Comparison of ENCODE assay signal across 9 cellular contexts in genomic region chr20:19786311-19786710, GRCh38. TPM values are rescaled to one million over a fixed set of nuclear protein-coding genes. Genes with fewer than 3 reads are reported as not detected.
A peak's percentile ranks its signal among the peaks of the same experiment; 100 is the strongest.
DNase-seq lines count a peak whose midpoint lies in the region; ATAC-seq and TF ChIP-seq lines count a peak whose summit lies in the region.
"Had no signal": no experiment of that assay in that cellular context is flagged by ENCODE, and none has a peak within 500 bp of the region (broad histone marks: within the 10 kb centered on the region; RNA-seq: fewer than 3 reads in every experiment).

No MANE protein-coding gene starts in this region.

- H3K27ac Mint-ChIP-seq in Caco-2 (ENCODE audit: unreplicated experiment) = no peak overlapping the region
- peak overlapping the region; percentile 27 to 69 (median 61) for H3K27ac Mint-ChIP-seq in nephron
- no peak overlapping the region for H3K27ac Mint-ChIP-seq in CD8-positive, alpha-beta memory T cell

- H3K36me3 Mint-ChIP-seq in Caco-2 (ENCODE audit: insufficient read depth, unreplicated experiment) (no peaks in the 10 kb centered on the region), nephron (ENCODE audit: low read depth) (peaks cover 31% of the 10 kb centered on the region)
- H3K36me3 Mint-ChIP-seq in CD8-positive, alpha-beta memory T cell = no peaks in the 10 kb centered on the region

- peaks cover 22% of the 10 kb centered on the region for H3K9me3 Mint-ChIP-seq in Caco-2 (ENCODE audit: unreplicated experiment)
- H3K9me3 Mint-ChIP-seq in nephron = peaks cover 17% of the 10 kb centered on the region
- H3K9me3 Mint-ChIP-seq in CD8-positive, alpha-beta memory T cell = peaks cover 0 to 4% (median 2%) of the 10 kb centered on the region in 5 donors

- DNase-seq in Caco-2 (peak; percentile 26 to 70), NCI-H2196 treated with DMSO at 0.1 percent for 48 hours (lab: John Stamatoyannopoulos, UW; ENCODE audit: unreplicated experiment) (peak; percentile 76), dorsolateral prefrontal cortex (no peak), GM19238 (ENCODE audit: insufficient read length, low spot score) (no peak), NCI-H1436 (lab: John Stamatoyannopoulos, UW) (no peak)
- no peak for DNase-seq in CD8-positive, alpha-beta memory T cell

- BruUV-seq in Caco-2 (replicated peaks; lab: Mats Ljungman, UMichigan) = no TSS peak

- H3K36me3 ChIP-seq in Caco-2 (ENCODE audit: control insufficient read depth, insufficient read depth, low read length) = no peaks in the 10 kb centered on the region
- H3K36me3 ChIP-seq in CD8-positive, alpha-beta memory T cell (ENCODE audit: insufficient read depth, low read length) = no peaks in the 10 kb centered on the region
- H3K36me3 ChIP-seq: Peyer's patch had no signal

- ATAC-seq in HG02885 (IDR thresholded peaks at IDR 0.05; ENCODE audit: poor library complexity, unreplicated experiment) = no peak

- POLR2A ChIA-PET in Caco-2 (lab: Charles Lee) = interaction anchor here (0.6 kb wide), 1 partner anchor 11 kb away, joined by 3 read pairs; no protein-coding TSS in a partner anchor
- POLR2A ChIA-PET in CD8-positive, alpha-beta memory T cell (lab: Charles Lee) = no interaction called here

- H3K27me3 Mint-ChIP-seq in Caco-2 (ENCODE audit: insufficient read depth, unreplicated experiment) = no peaks in the 10 kb centered on the region
- no peaks in the 10 kb centered on the region for H3K27me3 Mint-ChIP-seq in nephron (ENCODE audit: low read depth)
- H3K27me3 Mint-ChIP-seq in CD8-positive, alpha-beta memory T cell = peaks cover 0 to 12% of the 10 kb centered on the region in 2 donors

- H3K9me3 ChIP-seq in Caco-2 = peaks cover 14% of the 10 kb centered on the region
- H3K9me3 ChIP-seq in CD8-positive, alpha-beta memory T cell (ENCODE audit: low read length) = no peaks in the 10 kb centered on the region
- H3K9me3 ChIP-seq: Peyer's patch had no signal

- CTCF ChIA-PET in Caco-2 (lab: Charles Lee) = interaction anchor here (1.0 to 1.5 kb wide), 2 partner anchors 10 to 17 kb away, joined by 3 to 4 read pairs; no protein-coding TSS in a partner anchor
- CTCF ChIA-PET in CD8-positive, alpha-beta memory T cell (lab: Charles Lee) = no interaction called here

- intact Hi-C loops in Caco-2 (cut with micrococcal nuclease; ENCODE audit: unreplicated experiment) = loop anchor here (5.0 kb wide), 1 partner anchor 231 kb away; the partner anchor contains the start of gene NAA20
- intact Hi-C loops in dorsolateral prefrontal cortex (cut with DNase I) = loop anchor here (5.0 to 10.0 kb wide), 3 partner anchors 92 to 191 kb away; no protein-coding TSS in a partner anchor

- peaks cover 16% of the 10 kb centered on the region for H3K4me1 Mint-ChIP-seq in Caco-2 (ENCODE audit: low read depth, unreplicated experiment)
- H3K4me1 Mint-ChIP-seq in nephron = peaks cover 43% of the 10 kb centered on the region
- peaks cover 0 to 1% (median 0%) of the 10 kb centered on the region in 3 donors for H3K4me1 Mint-ChIP-seq in CD8-positive, alpha-beta memory T cell

- no peaks in the 10 kb centered on the region for H3K27me3 ChIP-seq in Caco-2 (replicated peaks; ENCODE audit: control insufficient read depth, insufficient read depth, low read length)
- no peaks in the 10 kb centered on the region for H3K27me3 ChIP-seq in dorsolateral prefrontal cortex
- H3K27me3 ChIP-seq in CD8-positive, alpha-beta memory T cell (ENCODE audit: insufficient read depth, low read length, poor library complexity, severe bottlenecking) = no peaks in the 10 kb centered on the region
- H3K27me3 ChIP-seq: Peyer's patch had no signal

- TF ChIP-seq CTCF in Caco-2 (IDR thresholded peaks at IDR 0.05; ENCODE audit: insufficient read depth in 1 of 2, low read depth in 1 of 2, low read length in 1 of 2, severe bottlenecking in 1 of 2, unreplicated experiment in 1 of 2) (no peak), dorsolateral prefrontal cortex (IDR thresholded peaks at IDR 0.05 in 54 of 56, conservative IDR thresholded peaks at IDR 0.05 in 2 of 56; ENCODE audit: low read depth in 1 of 56, partially characterized antibody in 56 of 56) (no peak), nephron (IDR thresholded peaks at IDR 0.05; ENCODE audit: unreplicated experiment in 3 of 3) (no peak)

- H3K4me3 ChIP-seq in Caco-2 (ENCODE audit: low read depth, low read length) (no peak overlapping the region), dorsolateral prefrontal cortex (no peak overlapping the region)
- no peak overlapping the region for H3K4me3 ChIP-seq in CD8-positive, alpha-beta memory T cell (ENCODE audit: low read length)
- H3K4me3 ChIP-seq: Peyer's patch had no signal

- H3K27ac ChIP-seq in dorsolateral prefrontal cortex = peak overlapping the region in 31 of 59 donors; percentile 14 to 80 (median 69)
- no peak overlapping the region for H3K27ac ChIP-seq in CD8-positive, alpha-beta memory T cell (ENCODE audit: low read depth, low read length)

- H3K4me3 Mint-ChIP-seq in Caco-2 (ENCODE audit: unreplicated experiment) (no peak overlapping the region), nephron (no peak overlapping the region)
- no peak overlapping the region for H3K4me3 Mint-ChIP-seq in CD8-positive, alpha-beta memory T cell

- H3K4me1 ChIP-seq in Caco-2 = peaks cover 25% of the 10 kb centered on the region
- H3K4me1 ChIP-seq in CD8-positive, alpha-beta memory T cell (ENCODE audit: insufficient read depth, low read length) = no peaks in the 10 kb centered on the region

RNA-seq across cellular contexts. Expression of gene RIN2, which starts 28.3 kb away (rescaled TPM):
- total RNA-seq in Caco-2 (2022) = 35.2 and 36.7 TPM in 2 replicates
- total RNA-seq in dorsolateral prefrontal cortex = 10 to 100 TPM; 25.8 to 95.7 (median 45.8) TPM
- under 1 TPM; 0.37 to 0.49 TPM for total RNA-seq in CD8-positive, alpha-beta memory T cell
- polyA plus RNA-seq in CD8-positive, alpha-beta memory T cell = not detected

Comparison
In these comparisons a context has a peak if more than half of its experiments do, and no peak if none do; other contexts are left out.
1. DNase-seq: peak in Caco-2 (2 of 2) and NCI-H2196 treated with DMSO at 0.1 percent for 48 hours (single experiment); none in dorsolateral prefrontal cortex (0 of 10), GM19238 (single experiment), NCI-H1436 (single experiment) and CD8-positive, alpha-beta memory T cell (0 of 5).
2. H3K27ac Mint-ChIP-seq: peak in nephron (3 of 3); none in Caco-2 (single experiment) and CD8-positive, alpha-beta memory T cell (0 of 8).
3. RNA of gene RIN2, which starts 28.3 kb away (total RNA-seq): 25.8 to 95.7 TPM in dorsolateral prefrontal cortex and 35.2 to 36.7 TPM in Caco-2; 0.37 to 0.49 TPM in CD8-positive, alpha-beta memory T cell; every median in the first group is over 10 times any median in the second.